ENCODE assay signal across 1 cellular context in the genomic region with DNA sequence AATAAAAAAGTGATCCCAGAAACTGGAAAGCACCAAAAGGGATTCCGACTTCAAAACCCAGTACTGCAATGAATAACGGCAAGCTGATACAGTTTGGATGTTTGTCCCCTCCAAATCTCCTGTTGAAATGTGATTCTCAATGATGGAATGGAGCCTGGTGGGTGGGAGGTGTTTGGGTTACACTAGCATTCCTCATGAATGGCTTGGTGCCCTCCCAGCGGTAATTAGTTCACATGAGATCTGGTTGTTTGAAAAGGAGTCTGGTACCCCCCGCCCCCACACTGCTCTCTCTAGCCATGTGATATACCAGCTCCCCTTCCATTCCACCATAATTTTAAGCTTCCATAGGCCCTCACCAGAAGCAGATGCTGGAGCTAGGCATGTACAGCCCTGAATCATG.
TF ChIP-seq lines count a peak whose summit lies in the region.

No MANE protein-coding gene starts in this region.

TF ChIP-seq in HEK293, 187 proteins besides CTCF, POLR2A, EP300 and RAD21 (continued from another document):
- TF ChIP-seq, protein P1, sequence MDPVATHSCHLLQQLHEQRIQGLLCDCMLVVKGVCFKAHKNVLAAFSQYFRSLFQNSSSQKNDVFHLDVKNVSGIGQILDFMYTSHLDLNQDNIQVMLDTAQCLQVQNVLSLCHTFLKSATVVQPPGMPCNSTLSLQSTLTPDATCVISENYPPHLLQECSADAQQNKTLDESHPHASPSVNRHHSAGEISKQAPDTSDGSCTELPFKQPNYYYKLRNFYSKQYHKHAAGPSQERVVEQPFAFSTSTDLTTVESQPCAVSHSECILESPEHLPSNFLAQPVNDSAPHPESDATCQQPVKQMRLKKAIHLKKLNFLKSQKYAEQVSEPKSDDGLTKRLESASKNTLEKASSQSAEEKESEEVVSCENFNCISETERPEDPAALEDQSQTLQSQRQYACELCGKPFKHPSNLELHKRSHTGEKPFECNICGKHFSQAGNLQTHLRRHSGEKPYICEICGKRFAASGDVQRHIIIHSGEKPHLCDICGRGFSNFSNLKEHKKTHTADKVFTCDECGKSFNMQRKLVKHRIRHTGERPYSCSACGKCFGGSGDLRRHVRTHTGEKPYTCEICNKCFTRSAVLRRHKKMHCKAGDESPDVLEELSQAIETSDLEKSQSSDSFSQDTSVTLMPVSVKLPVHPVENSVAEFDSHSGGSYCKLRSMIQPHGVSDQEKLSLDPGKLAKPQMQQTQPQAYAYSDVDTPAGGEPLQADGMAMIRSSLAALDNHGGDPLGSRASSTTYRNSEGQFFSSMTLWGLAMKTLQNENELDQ (tag by site-specific recombination; IDR thresholded peaks at IDR 0.05; ENCODE audit: low read depth), result no peak
- TF ChIP-seq MEIS1 (CRISPR knock-in tag; IDR thresholded peaks at IDR 0.05; ENCODE audit: borderline replicate concordance), result no peak
- TF ChIP-seq, protein P2, sequence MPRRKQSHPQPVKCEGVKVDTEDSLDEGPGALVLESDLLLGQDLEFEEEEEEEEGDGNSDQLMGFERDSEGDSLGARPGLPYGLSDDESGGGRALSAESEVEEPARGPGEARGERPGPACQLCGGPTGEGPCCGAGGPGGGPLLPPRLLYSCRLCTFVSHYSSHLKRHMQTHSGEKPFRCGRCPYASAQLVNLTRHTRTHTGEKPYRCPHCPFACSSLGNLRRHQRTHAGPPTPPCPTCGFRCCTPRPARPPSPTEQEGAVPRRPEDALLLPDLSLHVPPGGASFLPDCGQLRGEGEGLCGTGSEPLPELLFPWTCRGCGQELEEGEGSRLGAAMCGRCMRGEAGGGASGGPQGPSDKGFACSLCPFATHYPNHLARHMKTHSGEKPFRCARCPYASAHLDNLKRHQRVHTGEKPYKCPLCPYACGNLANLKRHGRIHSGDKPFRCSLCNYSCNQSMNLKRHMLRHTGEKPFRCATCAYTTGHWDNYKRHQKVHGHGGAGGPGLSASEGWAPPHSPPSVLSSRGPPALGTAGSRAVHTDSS (tag by site-specific recombination; IDR thresholded peaks at IDR 0.05), result no peak
